In the genomic region with DNA sequence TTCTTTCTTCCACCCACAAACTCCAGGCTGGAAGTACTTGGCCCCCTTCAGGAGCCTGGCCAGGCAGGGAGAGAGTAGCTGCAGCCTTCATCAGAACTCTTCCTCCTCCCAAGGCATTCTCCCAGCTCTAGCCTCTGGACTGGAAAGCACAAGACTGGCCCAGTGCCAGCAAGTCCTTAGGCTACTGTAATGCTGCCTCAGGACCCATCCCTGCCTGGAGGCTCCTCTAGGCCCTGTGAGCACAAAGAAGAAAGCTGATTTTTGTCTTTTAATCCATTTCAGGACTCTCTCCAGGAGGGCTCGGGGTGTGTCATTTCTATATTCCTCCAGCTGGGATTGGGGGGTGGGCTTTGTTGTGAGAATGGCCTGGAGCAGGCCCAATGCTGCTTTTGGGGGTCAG, we compare ENCODE assay signal across 29 cellular contexts. TPM values are rescaled to one million over a fixed set of nuclear protein-coding genes. Genes with fewer than 3 reads are reported as not detected.
"Had no signal": no experiment of that assay in that cellular context is flagged by ENCODE, and none has a peak within 500 bp of the region (broad histone marks: within the 10 kb centered on the region; RNA-seq: fewer than 3 reads in every experiment).

No MANE protein-coding gene starts in this region.

- H3K9me3 ChIP-seq: adrenal gland, ascending aorta, gastrocnemius medialis, ovary, prostate gland, tibial artery had no signal

- H3K4me3 Mint-ChIP-seq: activated B cell treated with CpG ODN at 0.5 μM for 24 hours; activated naive CD8-positive, alpha-beta T cell; activated T-cell treated with anti-CD3 and anti-CD28 coated beads, Interleukin-2, amount 50 U/mL, for 4 hours; natural killer cell had no signal

- H3K27ac Mint-ChIP-seq: activated B cell treated with CpG ODN at 0.5 μM for 24 hours; activated naive CD8-positive, alpha-beta T cell; activated T-helper 2 cell treated with anti-CD3 and anti-CD28 coated beads, Interferon-gamma antibody, Interleukin-2, Interleukin-4, amounts not matched to agents 10 μg/mL and 5 μg/mL and 100 μg/mL, durations not matched to agents 14 hours and 24 hours and 36 hours; natural killer cell had no signal

- H3K4me3 ChIP-seq: adrenal gland, ascending aorta, gastrocnemius medialis, ovary, prostate gland, tibial artery had no signal

- H3K27me3 Mint-ChIP-seq: activated B cell treated with CpG ODN at 0.5 μM for 24 hours; activated naive CD8-positive, alpha-beta T cell had no signal

- H3K9me3 Mint-ChIP-seq: activated B cell treated with CpG ODN at 0.5 μM for 24 hours; activated T-cell treated with anti-CD3 and anti-CD28 coated beads, Interleukin-2, amount 50 U/mL, for 4 hours; activated T-helper 2 cell treated with anti-CD3 and anti-CD28 coated beads, Interferon-gamma antibody, Interleukin-2, Interleukin-4, amounts not matched to agents 10 μg/mL and 5 μg/mL and 100 μg/mL, durations not matched to agents 14 hours and 24 hours and 36 hours; natural killer cell had no signal

- DNase-seq: activated B cell treated with CpG ODN at 0.5 μM for 24 hours; activated CD4-positive, alpha-beta T cell treated with anti-CD3 and anti-CD28 coated beads for 4 hours; activated CD4-positive, alpha-beta T cell treated with anti-CD3 and anti-CD28 coated beads, Interleukin-2, amount 50 U/mL, for 48 hours; activated CD8-positive, alpha-beta memory T cell treated with anti-CD3 and anti-CD28 coated beads, Interleukin-2, amount 50 U/mL, for 48 hours; activated naive CD4-positive, alpha-beta T cell; activated T-cell treated with anti-CD3 and anti-CD28 coated beads, Interleukin-2, amount 50 U/mL, for 4 hours; adrenal gland; brain microvascular endothelial cell; caudate nucleus; effector memory CD4-positive, alpha-beta T cell; gastrocnemius medialis; head of caudate nucleus; hypothalamus; left ventricle myocardium superior; mammary epithelial cell; midbrain; natural killer cell; ovary; stimulated activated CD4-positive, alpha-beta T cell treated with anti-CD3 and anti-CD28 coated beads, Interleukin-4, amount 100 ng/mL, for 24 hours; stimulated activated naive CD4-positive, alpha-beta T cell treated with Interleukin-2 at 50 U/mL for 16 hours; tibial artery had no signal

- H3K4me1 ChIP-seq: adrenal gland, ascending aorta, gastrocnemius medialis, prostate gland, tibial artery had no signal

- H3K36me3 ChIP-seq: adrenal gland, ascending aorta, brain microvascular endothelial cell, gastrocnemius medialis, ovary, prostate gland, tibial artery had no signal

- H3K27me3 ChIP-seq: adrenal gland, ascending aorta, brain microvascular endothelial cell, gastrocnemius medialis, ovary, tibial artery had no signal

- H3K4me1 Mint-ChIP-seq: activated B cell treated with CpG ODN at 0.5 μM for 24 hours, natural killer cell had no signal

- H3K27ac ChIP-seq: adrenal gland, ascending aorta, brain microvascular endothelial cell, gastrocnemius medialis, ovary, prostate gland, tibial artery had no signal

- H3K36me3 Mint-ChIP-seq: activated naive CD8-positive, alpha-beta T cell; natural killer cell had no signal

RNA-seq across cellular contexts. Expression of gene AWAT2, which starts 10.8 kb away (rescaled TPM):
- total RNA-seq: activated B cell treated with CpG ODN at 0.5 μM for 24 hours; activated CD8-positive, alpha-beta memory T cell treated with anti-CD3 and anti-CD28 coated beads for 36 hours; activated T-cell treated with anti-CD3 and anti-CD28 coated beads, Interleukin-2, amount 50 U/mL, for 4 hours; activated T-helper 2 cell treated with anti-CD3 and anti-CD28 coated beads, Interferon-gamma antibody, Interleukin-2, Interleukin-4, amounts not matched to agents 10 μg/mL and 5 μg/mL and 100 μg/mL, durations not matched to agents 14 hours and 24 hours and 36 hours; adrenal gland; ascending aorta; esophagus mucosa; gastrocnemius medialis; left ventricle myocardium superior; natural killer cell; ovary; prostate gland; ureter had no signal
- polyA plus RNA-seq: adrenal gland, mammary epithelial cell had no signal

RNA-seq across cellular contexts. Expression of gene OTUD6A, which starts 23.3 kb away (rescaled TPM):
- total RNA-seq: activated B cell treated with CpG ODN at 0.5 μM for 24 hours; activated CD8-positive, alpha-beta memory T cell treated with anti-CD3 and anti-CD28 coated beads for 36 hours; activated T-cell treated with anti-CD3 and anti-CD28 coated beads, Interleukin-2, amount 50 U/mL, for 4 hours; activated T-helper 2 cell treated with anti-CD3 and anti-CD28 coated beads, Interferon-gamma antibody, Interleukin-2, Interleukin-4, amounts not matched to agents 10 μg/mL and 5 μg/mL and 100 μg/mL, durations not matched to agents 14 hours and 24 hours and 36 hours; adrenal gland; ascending aorta; dermis microvascular lymphatic vessel endothelial cell; esophagus mucosa; gastrocnemius medialis; left ventricle myocardium superior; mammary epithelial cell; natural killer cell; ovary; ureter had no signal
- polyA plus RNA-seq: adrenal gland, mammary epithelial cell, ovary had no signal
